In the genomic region with DNA sequence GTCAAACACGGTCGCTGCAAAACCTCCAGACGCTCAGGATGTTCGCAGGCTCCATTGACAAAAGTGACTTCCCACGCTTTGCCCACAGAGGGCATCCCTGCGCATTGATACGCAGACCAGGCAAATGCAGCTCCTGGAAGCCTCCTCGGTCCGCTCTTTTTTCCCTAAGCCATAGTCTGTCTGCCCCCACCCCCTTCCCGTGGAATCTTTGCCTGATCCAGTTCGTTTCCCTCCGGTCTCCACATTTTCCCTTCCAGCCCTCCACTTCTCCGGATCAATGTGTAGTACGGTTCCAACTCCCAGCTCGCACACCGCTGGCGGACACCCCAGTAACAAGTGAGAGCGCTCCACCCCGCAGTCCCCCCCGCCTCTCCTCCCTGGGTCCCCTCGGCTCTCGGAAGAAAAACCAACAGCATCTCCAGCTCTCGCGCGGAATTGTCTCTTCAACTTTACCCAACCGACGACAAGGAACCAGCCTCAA, we compare ENCODE assay signal across 9 cellular contexts. TPM values are rescaled to one million over a fixed set of nuclear protein-coding genes. Genes with fewer than 3 reads are reported as not detected.
DNase-seq lines count a peak whose midpoint lies in the region; ATAC-seq, FAIRE-seq and TF ChIP-seq lines count a peak whose summit lies in the region.
"Had no signal": no experiment of that assay in that cellular context is flagged by ENCODE, and none has a peak within 500 bp of the region (broad histone marks: within the 10 kb centered on the region; RNA-seq: fewer than 3 reads in every experiment).

A gene with protein sequence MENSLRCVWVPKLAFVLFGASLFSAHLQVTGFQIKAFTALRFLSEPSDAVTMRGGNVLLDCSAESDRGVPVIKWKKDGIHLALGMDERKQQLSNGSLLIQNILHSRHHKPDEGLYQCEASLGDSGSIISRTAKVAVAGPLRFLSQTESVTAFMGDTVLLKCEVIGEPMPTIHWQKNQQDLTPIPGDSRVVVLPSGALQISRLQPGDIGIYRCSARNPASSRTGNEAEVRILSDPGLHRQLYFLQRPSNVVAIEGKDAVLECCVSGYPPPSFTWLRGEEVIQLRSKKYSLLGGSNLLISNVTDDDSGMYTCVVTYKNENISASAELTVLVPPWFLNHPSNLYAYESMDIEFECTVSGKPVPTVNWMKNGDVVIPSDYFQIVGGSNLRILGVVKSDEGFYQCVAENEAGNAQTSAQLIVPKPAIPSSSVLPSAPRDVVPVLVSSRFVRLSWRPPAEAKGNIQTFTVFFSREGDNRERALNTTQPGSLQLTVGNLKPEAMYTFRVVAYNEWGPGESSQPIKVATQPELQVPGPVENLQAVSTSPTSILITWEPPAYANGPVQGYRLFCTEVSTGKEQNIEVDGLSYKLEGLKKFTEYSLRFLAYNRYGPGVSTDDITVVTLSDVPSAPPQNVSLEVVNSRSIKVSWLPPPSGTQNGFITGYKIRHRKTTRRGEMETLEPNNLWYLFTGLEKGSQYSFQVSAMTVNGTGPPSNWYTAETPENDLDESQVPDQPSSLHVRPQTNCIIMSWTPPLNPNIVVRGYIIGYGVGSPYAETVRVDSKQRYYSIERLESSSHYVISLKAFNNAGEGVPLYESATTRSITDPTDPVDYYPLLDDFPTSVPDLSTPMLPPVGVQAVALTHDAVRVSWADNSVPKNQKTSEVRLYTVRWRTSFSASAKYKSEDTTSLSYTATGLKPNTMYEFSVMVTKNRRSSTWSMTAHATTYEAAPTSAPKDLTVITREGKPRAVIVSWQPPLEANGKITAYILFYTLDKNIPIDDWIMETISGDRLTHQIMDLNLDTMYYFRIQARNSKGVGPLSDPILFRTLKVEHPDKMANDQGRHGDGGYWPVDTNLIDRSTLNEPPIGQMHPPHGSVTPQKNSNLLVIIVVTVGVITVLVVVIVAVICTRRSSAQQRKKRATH (N-terminal part only) (plus strand): TSS at position 307 of the 481 bp plus-strand sequence. CDS start 591 bp downstream, outside the sequence.

- H3K9me3 ChIP-seq in GM12878 (replicated peaks; ENCODE audit: control insufficient read depth, insufficient read depth, low read length) (no peaks in the 10 kb centered on the region), tibial nerve (no peaks in the 10 kb centered on the region)

- FAIRE-seq in GM12878 (lab: Jason Lieb, UNC), result no peak

- RAD21 ChIA-PET in GM12878 (lab: Charles Lee; ENCODE audit: unreplicated experiment), result no interaction called here

- H3K4me3 ChIP-seq in GM12865 (ENCODE audit: low read depth, low read length) (no peak within 1 kb of the TSS), GM12878 (no peak within 1 kb of the TSS), tibial nerve (peak within 1 kb of the TSS in 3 of 4 donors; percentile 2 to 29 (median 9))

- CTCF ChIA-PET in GM12878 (lab: Yijun Ruan, JAX), result interaction anchor here (0.5 to 0.6 kb wide), 2 partner anchors 132 to 237 kb away, joined by 3 read pairs; no protein-coding TSS in a partner anchor

- H3K27me3 ChIP-seq in GM12878 (replicated peaks in 1 of 2; ENCODE audit: control insufficient read depth in 2 of 2, insufficient read depth in 2 of 2, low read length in 1 of 2) (peaks cover 4 to 5% of the 10 kb centered on the region in 2 experiments; a peak in 1 of 4 replicates), tibial nerve (peaks cover 0 to 67% of the 10 kb centered on the region in 2 donors)

- intact Hi-C loops in GM12878 (cut with micrococcal nuclease; ENCODE audit: unreplicated experiment), result loop anchor here (2.0 to 5.0 kb wide), 2 partner anchors 57 to 671 kb away; no protein-coding TSS in a partner anchor

- peak; percentile 29 for TF ChIP-seq RAD21 in GM12878 (IDR thresholded peaks at IDR 0.05; ENCODE audit: insufficient read depth, low read depth, low read length)

- H3K4me1 ChIP-seq in GM12878 (ENCODE audit: control insufficient read depth, insufficient read depth, low read length) (no peaks in the 10 kb centered on the region), tibial nerve (peaks cover 0 to 28% (median 0%) of the 10 kb centered on the region in 4 donors)

- SMC1A ChIA-PET in GM12878 (lab: Charles Lee; ENCODE audit: uncharacterized antibody, unreplicated experiment), result interaction anchor here (1.4 kb wide), 1 partner anchor 719 kb away, joined by 3 read pairs; no protein-coding TSS in a partner anchor

- DNase-seq in GM12865 (ENCODE audit: low read depth) (peak; percentile 54), NCI-H128 (lab: John Stamatoyannopoulos, UW; ENCODE audit: unreplicated experiment) (peak; percentile 61), GM12878 (ENCODE audit: low read depth, low spot score) (no peak), kidney glomerular epithelial cell (lab: John Stamatoyannopoulos, UW) (peak; percentile 26), tibial nerve (ENCODE audit: low spot score in 2 of 2) (no peak)
- no peak for DNase-seq in stimulated activated CD4-positive, alpha-beta T cell treated with anti-CD3 and anti-CD28 coated beads, Interleukin-12 subunit alpha, Interleukin-12 subunit beta, amount 100 ng/mL, for 4 hours

- POLR2A ChIA-PET in GM12878 (lab: Charles Lee), result no interaction called here

- ATAC-seq in GM12878 (peak; percentile 62), GM21423 (IDR thresholded peaks at IDR 0.05; ENCODE audit: unreplicated experiment) (no peak), HG03280 (IDR thresholded peaks at IDR 0.05; ENCODE audit: unreplicated experiment) (no peak)

- no peak within 1 kb of the TSS for H2AFZ ChIP-seq in GM12878 (ENCODE audit: control insufficient read depth, low read depth, low read length)

- no peak for TF ChIP-seq POLR2A in GM12878 (IDR thresholded peaks at IDR 0.05; ENCODE audit: low read depth, low read length)
- no peak for TF ChIP-seq POLR2A in tibial nerve (IDR thresholded peaks at IDR 0.05)

- H3K79me2 ChIP-seq in GM12878 (ENCODE audit: control insufficient read depth, insufficient read depth, low read length), result no peaks in the 10 kb centered on the region

- BruUV-seq in GM12878 (replicated peaks; lab: Mats Ljungman, UMichigan), result no TSS peak

- in situ Hi-C loops in GM12878 (cut with MboI), result no loop called here

- no peak within 1 kb of the TSS for H3K9ac ChIP-seq in GM12878 (ENCODE audit: control insufficient read depth, insufficient read depth, low read length)

- H3K27ac ChIP-seq in GM12878 (ENCODE audit: control insufficient read depth, insufficient read depth) (no peak within 1 kb of the TSS), tibial nerve (no peak within 1 kb of the TSS)

- H3K36me3 ChIP-seq in GM12878 (ENCODE audit: control insufficient read depth in 2 of 2, insufficient read depth in 2 of 2, low read length in 1 of 2) (no peaks in the 10 kb centered on the region), tibial nerve (no peaks in the 10 kb centered on the region)

- peak; percentile 38 for TF ChIP-seq CTCF in GM12865 (IDR thresholded peaks at IDR 0.05; ENCODE audit: insufficient read depth, low read depth, low read length, missing control alignments)
- peak in 2 of 3 experiments; percentile 41 to 48; a peak in 4 of 6 replicates for TF ChIP-seq CTCF in GM12878 (IDR thresholded peaks at IDR 0.05 in 2 of 3, conservative IDR thresholded peaks at IDR 0.05 in 1 of 3; ENCODE audit: control insufficient read depth in 2 of 3, extremely low read depth in 1 of 3, insufficient read depth in 1 of 3, low read depth in 3 of 3, low read length in 3 of 3)
- TF ChIP-seq CTCF in tibial nerve (IDR thresholded peaks at IDR 0.05), result peak in 1 of 5 experiments; percentile 9

- 43% methylated on average over 22 of the region's 27 CpGs for WGBS in GM12878 (ENCODE audit: insufficient coverage, insufficient replicate concordance, low lambda C conversion rate, missing lambda C conversion rate)
- 1 to 2% methylated on average over 27 of the region's 27 CpGs for WGBS in tibial nerve, 2 donors

- H4K20me1 ChIP-seq in GM12878 (ENCODE audit: control insufficient read depth, insufficient read depth), result no peaks in the 10 kb centered on the region

- TF ChIP-seq EP300 in GM12878 (IDR thresholded peaks at IDR 0.05; ENCODE audit: borderline replicate concordance in 1 of 2, control insufficient read depth in 1 of 2, low read depth in 2 of 2, low read length in 2 of 2), result no peak
- TF ChIP-seq EP300 in tibial nerve (IDR thresholded peaks at IDR 0.05), result no peak

- no peak within 1 kb of the TSS for H3K4me2 ChIP-seq in GM12878 (ENCODE audit: control insufficient read depth, insufficient read depth)

TF ChIP-seq in GM12878, 131 proteins besides CTCF, POLR2A, EP300 and RAD21:
- TF ChIP-seq, protein P1, sequence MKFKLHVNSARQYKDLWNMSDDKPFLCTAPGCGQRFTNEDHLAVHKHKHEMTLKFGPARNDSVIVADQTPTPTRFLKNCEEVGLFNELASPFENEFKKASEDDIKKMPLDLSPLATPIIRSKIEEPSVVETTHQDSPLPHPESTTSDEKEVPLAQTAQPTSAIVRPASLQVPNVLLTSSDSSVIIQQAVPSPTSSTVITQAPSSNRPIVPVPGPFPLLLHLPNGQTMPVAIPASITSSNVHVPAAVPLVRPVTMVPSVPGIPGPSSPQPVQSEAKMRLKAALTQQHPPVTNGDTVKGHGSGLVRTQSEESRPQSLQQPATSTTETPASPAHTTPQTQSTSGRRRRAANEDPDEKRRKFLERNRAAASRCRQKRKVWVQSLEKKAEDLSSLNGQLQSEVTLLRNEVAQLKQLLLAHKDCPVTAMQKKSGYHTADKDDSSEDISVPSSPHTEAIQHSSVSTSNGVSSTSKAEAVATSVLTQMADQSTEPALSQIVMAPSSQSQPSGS (IDR thresholded peaks at IDR 0.05; ENCODE audit: low read length), result no peak
- peak; percentile 33 for TF ChIP-seq SMC3 (IDR thresholded peaks at IDR 0.05; ENCODE audit: borderline replicate concordance, low read length)

RNA-seq across cellular contexts. Expression of the gene that starts here (rescaled TPM):
- 1.1 TPM in 1 of 2 replicates, not detected in the other for total RNA-seq in GM12878 (2013; cell fraction: nucleolus; rRNA removed)
- total RNA-seq in GM12878 (2014; rRNA removed) (not detected in 2 replicates), GM12878 (2014; rRNA removed; fragmentation: Illumina TruSeq; extraction: Trizol) (not detected in 2 replicates), GM12878 (2021) (not detected in 2 replicates), tibial nerve (1 to 10 TPM in 1 of 4 donors, under 1 TPM in 1, not detected in 2; 0.84 to 1.2 TPM)
- polyA plus RNA-seq in GM12878 (2011; ENCODE audit: low read depth), result not detected
- polyA plus RNA-seq in GM12878 (2011; rRNA removed) (not detected in 2 replicates), GM12878 (2014; fragmentation: Illumina TruSeq; extraction: Trizol) (0.01 and 0.02 TPM in 2 replicates), GM12878 (2014; fragmentation: Nextera tagmentation; extraction: Ambion mirVana) (not detected), GM12878 (2014; rRNA removed) (not detected in 2 replicates), GM12878 (2016; fragmentation: Nextera tagmentation; extraction: Ambion mirVana) (not detected)
- polyA plus RNA-seq in GM12878 (2011; cell fraction: cytosol; rRNA removed), result not detected in 2 replicates
- polyA plus RNA-seq in GM12878 (2011; cell fraction: nucleus; rRNA removed), result 0.21 and 0.23 TPM in 2 replicates
- polyA plus RNA-seq in GM12878 (2012), result 0.01 TPM in 1 of 2 replicates, not detected in the other
- under 0.01 TPM in 1 of 2 replicates, not detected in the other for polyA minus RNA-seq in GM12878 (2011; rRNA and poly(A)+ RNA removed)
- polyA minus RNA-seq in GM12878 (2011; cell fraction: cytosol; rRNA and poly(A)+ RNA removed), result not detected in 2 replicates
- 0.12 and 0.19 TPM in 2 replicates for polyA minus RNA-seq in GM12878 (2011; cell fraction: nucleus; rRNA and poly(A)+ RNA removed)
- polyA plus RNA-seq: IgD-negative memory B cell had no signal

Comparison
In these comparisons a context has a peak if more than half of its experiments do, and no peak if none do; other contexts are left out.
1. DNase-seq: peak in GM12865 (single experiment), NCI-H128 (single experiment) and kidney glomerular epithelial cell (single experiment); none in GM12878 (single experiment), tibial nerve (0 of 2) and stimulated activated CD4-positive, alpha-beta T cell treated with anti-CD3 and anti-CD28 coated beads, Interleukin-12 subunit alpha, Interleukin-12 subunit beta, amount 100 ng/mL, for 4 hours (single experiment).
2. H3K4me3 ChIP-seq: peak in tibial nerve (3 of 4); none in GM12865 (single experiment) and GM12878 (single experiment).